ENCODE assay signal across 8 cellular contexts in genomic region chr20:49669601-49670189, GRCh38. TPM values are rescaled to one million over a fixed set of nuclear protein-coding genes. Genes with fewer than 3 reads are reported as not detected.
DNase-seq lines count a peak whose midpoint lies in the region; ATAC-seq and TF ChIP-seq lines count a peak whose summit lies in the region.

No MANE protein-coding gene starts in this region.

- H3K27me3 ChIP-seq in CD4-positive, CD25-positive, alpha-beta regulatory T cell (ENCODE audit: control insufficient read depth, insufficient read depth, low read length) = no peaks in the 10 kb centered on the region

- no peaks in the 10 kb centered on the region for H3K27me3 Mint-ChIP-seq in CD4-positive, CD25-positive, alpha-beta regulatory T cell
- H3K27me3 Mint-ChIP-seq in progenitor cell of endocrine pancreas = no peaks in the 10 kb centered on the region

- peak in 2 of 3 donors; percentile 51 to 82 for DNase-seq in CD4-positive, CD25-positive, alpha-beta regulatory T cell
- no peak for DNase-seq in epithelial cell of proximal tubule (ENCODE audit: low read depth)
- DNase-seq in superior temporal gyrus (ENCODE audit: extremely low spot score) = no peak
- no peak for DNase-seq in COLO829 (ENCODE audit: low spot score)
- DNase-seq in NCI-H1694 (lab: John Stamatoyannopoulos, UW) = no peak
- DNase-seq in progenitor cell of endocrine pancreas (ENCODE audit: low spot score, unreplicated experiment) = no peak

- peak overlapping the region; percentile 64 to 79 (median 74) for H3K27ac Mint-ChIP-seq in CD4-positive, CD25-positive, alpha-beta regulatory T cell
- no peak overlapping the region for H3K27ac Mint-ChIP-seq in progenitor cell of endocrine pancreas

- no peaks in the 10 kb centered on the region for H3K36me3 ChIP-seq in CD4-positive, CD25-positive, alpha-beta regulatory T cell (ENCODE audit: control insufficient read depth, insufficient read depth, low read length)

- peaks cover 29% of the 10 kb centered on the region for H3K4me1 ChIP-seq in CD4-positive, CD25-positive, alpha-beta regulatory T cell (ENCODE audit: control insufficient read depth, insufficient read depth, low read length, poor library complexity, severe bottlenecking)

- H3K4me1 Mint-ChIP-seq in CD4-positive, CD25-positive, alpha-beta regulatory T cell = peaks cover 32 to 76% (median 47%) of the 10 kb centered on the region in 4 donors
- peaks cover 24% of the 10 kb centered on the region for H3K4me1 Mint-ChIP-seq in progenitor cell of endocrine pancreas (ENCODE audit: low read depth)

- peak overlapping the region; percentile 87 to 96 (median 88) for H3K4me3 Mint-ChIP-seq in CD4-positive, CD25-positive, alpha-beta regulatory T cell
- no peak overlapping the region for H3K4me3 Mint-ChIP-seq in progenitor cell of endocrine pancreas (ENCODE audit: low read depth)

- TF ChIP-seq CTCF in epithelial cell of proximal tubule (conservative IDR thresholded peaks at IDR 0.05; ENCODE audit: low read depth, low read length) (no peak), progenitor cell of endocrine pancreas (IDR thresholded peaks at IDR 0.05; ENCODE audit: unreplicated experiment) (no peak)

- peak; percentile 64 to 76 for ATAC-seq in CD4-positive, CD25-positive, alpha-beta regulatory T cell (ENCODE audit: low read depth in 2 of 2)
- peak; percentile 60 for ATAC-seq in GM19438 (IDR thresholded peaks at IDR 0.05; ENCODE audit: low read depth, unreplicated experiment)
- ATAC-seq in HG03469 (IDR thresholded peaks at IDR 0.05; ENCODE audit: unreplicated experiment) = peak; percentile 57

- H3K9me3 Mint-ChIP-seq in CD4-positive, CD25-positive, alpha-beta regulatory T cell = no peaks in the 10 kb centered on the region
- no peaks in the 10 kb centered on the region for H3K9me3 Mint-ChIP-seq in progenitor cell of endocrine pancreas (ENCODE audit: low read depth)

- no peaks in the 10 kb centered on the region for H3K9me3 ChIP-seq in CD4-positive, CD25-positive, alpha-beta regulatory T cell (ENCODE audit: control insufficient read depth in 2 of 2, low read length in 2 of 2)

- H3K36me3 Mint-ChIP-seq in CD4-positive, CD25-positive, alpha-beta regulatory T cell = no peaks in the 10 kb centered on the region
- H3K36me3 Mint-ChIP-seq in progenitor cell of endocrine pancreas (ENCODE audit: insufficient read depth) = no peaks in the 10 kb centered on the region

- peak overlapping the region; percentile 96 for H3K4me3 ChIP-seq in CD4-positive, CD25-positive, alpha-beta regulatory T cell (ENCODE audit: low read depth, low read length)
- peak overlapping the region; percentile 22 for H3K4me3 ChIP-seq in epithelial cell of proximal tubule (ENCODE audit: low read depth, low read length)

- peak overlapping the region; percentile 63 for H3K27ac ChIP-seq in CD4-positive, CD25-positive, alpha-beta regulatory T cell (ENCODE audit: insufficient read depth, low read length, poor library complexity, severe bottlenecking)

RNA-seq across cellular contexts. Expression of gene B4GALT5, which starts 44.0 kb away (rescaled TPM):
- total RNA-seq in CD4-positive, CD25-positive, alpha-beta regulatory T cell = 13.6 TPM
- polyA plus RNA-seq in CD4-positive, CD25-positive, alpha-beta regulatory T cell = 1 to 10 TPM in 2 of 4 donors, under 1 TPM in 2; 0.45 to 1.5 (median 1.00) TPM
- total RNA-seq in epithelial cell of proximal tubule = 27.4 and 28.4 TPM in 2 replicates
- 58.6 and 58.8 TPM in 2 replicates for total RNA-seq in progenitor cell of endocrine pancreas

Comparison
In these comparisons a context has a peak if more than half of its experiments do, and no peak if none do; other contexts are left out.
1. DNase-seq: peak in CD4-positive, CD25-positive, alpha-beta regulatory T cell (2 of 3); none in epithelial cell of proximal tubule (single experiment), superior temporal gyrus (single experiment), COLO829 (single experiment), NCI-H1694 (single experiment) and progenitor cell of endocrine pancreas (single experiment).
2. Peak in every context shown above with its lines, with median percentiles within 50 percentile points of each other: ATAC-seq.